ENCODE assay signal across 14 cellular contexts in genomic region chr12:111467092-111467861, GRCh38.
DNase-seq lines count a peak whose midpoint lies in the region; ATAC-seq and TF ChIP-seq lines count a peak whose summit lies in the region.
"Had no signal": no experiment of that assay in that cellular context is flagged by ENCODE, and none has a peak within 500 bp of the region (broad histone marks: within the 10 kb centered on the region; RNA-seq: fewer than 3 reads in every experiment).

No MANE protein-coding gene starts in this region.

- H3K79me2 ChIP-seq in DND-41 (ENCODE audit: insufficient read depth, low read length) = no peaks in the 10 kb centered on the region

- H3K27me3 ChIP-seq in DND-41 (ENCODE audit: insufficient read depth, low read length, poor library complexity) = no peaks in the 10 kb centered on the region

- H4K20me1 ChIP-seq in DND-41 (ENCODE audit: insufficient read depth, low read length) = no peaks in the 10 kb centered on the region

- no peak overlapping the region for H3K4me2 ChIP-seq in DND-41 (ENCODE audit: insufficient read depth, low read length)

- no peak overlapping the region for H3K4me3 Mint-ChIP-seq in nephron
- H3K4me3 Mint-ChIP-seq in natural killer cell treated with Interleukin-12 subunit alpha and Interleukin-12 subunit beta and Interleukin-15 and Interleukin-18, amount 100 ng/mL, for 72 hours = no peak overlapping the region
- H3K4me3 Mint-ChIP-seq: activated naive CD8-positive, alpha-beta T cell treated with anti-CD3 and anti-CD28 coated beads, Interleukin-2, amount 10 ng/mL, durations not matched to agents 7 days and 5 days; stimulated activated effector memory CD8-positive, alpha-beta T cell treated with anti-CD3 and anti-CD28 coated beads, Interleukin-12 subunit alpha, Interleukin-12 subunit beta, amount 100 ng/mL, for 72 hours; T-helper 17 cell had no signal

- no peak overlapping the region for H3K9ac ChIP-seq in DND-41 (ENCODE audit: low read depth, low read length)

- H3K27me3 Mint-ChIP-seq in nephron (ENCODE audit: low read depth) = no peaks in the 10 kb centered on the region
- no peaks in the 10 kb centered on the region for H3K27me3 Mint-ChIP-seq in natural killer cell treated with Interleukin-12 subunit alpha and Interleukin-12 subunit beta and Interleukin-15 and Interleukin-18, amount 100 ng/mL, for 72 hours
- H3K27me3 Mint-ChIP-seq: activated naive CD8-positive, alpha-beta T cell treated with anti-CD3 and anti-CD28 coated beads, Interleukin-2, amount 10 ng/mL, durations not matched to agents 7 days and 5 days; T-helper 17 cell had no signal

- no peaks in the 10 kb centered on the region for H3K9me3 ChIP-seq in DND-41 (ENCODE audit: insufficient read depth, low read length, severe bottlenecking)

- H3K4me1 ChIP-seq in DND-41 (ENCODE audit: insufficient read depth, low read length) = no peaks in the 10 kb centered on the region

- H3K27ac ChIP-seq in DND-41 (ENCODE audit: low read length) = no peak overlapping the region
- H3K27ac ChIP-seq: C4-2B had no signal

- no peaks in the 10 kb centered on the region for H3K9me3 Mint-ChIP-seq in nephron
- no peaks in the 10 kb centered on the region for H3K9me3 Mint-ChIP-seq in natural killer cell treated with Interleukin-12 subunit alpha and Interleukin-12 subunit beta and Interleukin-15 and Interleukin-18, amount 100 ng/mL, for 72 hours
- H3K9me3 Mint-ChIP-seq: activated naive CD8-positive, alpha-beta T cell treated with anti-CD3 and anti-CD28 coated beads, Interleukin-2, amount 10 ng/mL, durations not matched to agents 7 days and 5 days; stimulated activated effector memory CD8-positive, alpha-beta T cell treated with anti-CD3 and anti-CD28 coated beads, Interleukin-12 subunit alpha, Interleukin-12 subunit beta, amount 100 ng/mL, for 72 hours had no signal

- TF ChIP-seq CTCF in DND-41 (IDR thresholded peaks at IDR 0.05; ENCODE audit: borderline replicate concordance, extremely low read depth, low read length, poor library complexity, severe bottlenecking) = no peak
- TF ChIP-seq CTCF in nephron (IDR thresholded peaks at IDR 0.05; ENCODE audit: unreplicated experiment in 3 of 3) = no peak

- ATAC-seq in DND-41 (ENCODE audit: insufficient read depth, low read depth) = peak; percentile 35; the same call in 1 of the 3 replicates
- no peak for ATAC-seq in natural killer cell treated with Interleukin-12 subunit alpha and Interleukin-12 subunit beta and Interleukin-15 and Interleukin-18, amount 100 ng/mL, for 72 hours
- ATAC-seq: stimulated activated effector memory CD8-positive, alpha-beta T cell treated with anti-CD3 and anti-CD28 coated beads, Interleukin-12 subunit alpha, Interleukin-12 subunit beta, amount 100 ng/mL, for 72 hours; T-helper 17 cell had no signal

- peaks cover 61% of the 10 kb centered on the region for H3K36me3 ChIP-seq in DND-41 (ENCODE audit: insufficient read depth, low read length)

- no peak overlapping the region for H3K4me3 ChIP-seq in DND-41 (ENCODE audit: low read depth in 1 of 2, low read length in 2 of 2)

- H2AFZ ChIP-seq in DND-41 (ENCODE audit: low read depth, low read length) = no peak overlapping the region

- peak overlapping the region; percentile 28 to 82 (median 32) for H3K27ac Mint-ChIP-seq in nephron
- no peak overlapping the region for H3K27ac Mint-ChIP-seq in natural killer cell treated with Interleukin-12 subunit alpha and Interleukin-12 subunit beta and Interleukin-15 and Interleukin-18, amount 100 ng/mL, for 72 hours
- H3K27ac Mint-ChIP-seq: activated naive CD8-positive, alpha-beta T cell treated with anti-CD3 and anti-CD28 coated beads, Interleukin-2, amount 10 ng/mL, durations not matched to agents 7 days and 5 days; stimulated activated effector memory CD8-positive, alpha-beta T cell treated with anti-CD3 and anti-CD28 coated beads, Interleukin-12 subunit alpha, Interleukin-12 subunit beta, amount 100 ng/mL, for 72 hours; T-helper 17 cell had no signal

- H3K4me1 Mint-ChIP-seq in nephron = peaks cover 17% of the 10 kb centered on the region
- H3K4me1 Mint-ChIP-seq in natural killer cell treated with Interleukin-12 subunit alpha and Interleukin-12 subunit beta and Interleukin-15 and Interleukin-18, amount 100 ng/mL, for 72 hours (ENCODE audit: low read depth in 2 of 2) = no peaks in the 10 kb centered on the region
- H3K4me1 Mint-ChIP-seq: stimulated activated effector memory CD8-positive, alpha-beta T cell treated with anti-CD3 and anti-CD28 coated beads, Interleukin-12 subunit alpha, Interleukin-12 subunit beta, amount 100 ng/mL, for 72 hours had no signal

- H3K36me3 Mint-ChIP-seq in nephron (ENCODE audit: low read depth) = peaks cover 56% of the 10 kb centered on the region
- H3K36me3 Mint-ChIP-seq in natural killer cell treated with Interleukin-12 subunit alpha and Interleukin-12 subunit beta and Interleukin-15 and Interleukin-18, amount 100 ng/mL, for 72 hours = no peaks in the 10 kb centered on the region

- DNase-seq in DND-41 (no peak), NCI-H2196 (lab: John Stamatoyannopoulos, UW; ENCODE audit: unreplicated experiment) (peak; percentile 26), dermis microvascular lymphatic vessel endothelial cell (ENCODE audit: low read depth in 2 of 2) (peak; percentile 75 to 96), HT-29 (ENCODE audit: low spot score) (no peak)
- DNase-seq in stimulated activated CD4-positive, alpha-beta T cell treated with anti-CD3 and anti-CD28 coated beads, Interleukin-15, amount 100 ng/mL, for 24 hours = no peak
- no peak for DNase-seq in natural killer cell treated with Interleukin-12 subunit alpha and Interleukin-12 subunit beta and Interleukin-15 and Interleukin-18, amount 100 ng/mL, for 72 hours (ENCODE audit: low spot score)
- no peak for DNase-seq in effector CD4-positive, alpha-beta T cell
- DNase-seq: activated naive CD8-positive, alpha-beta T cell treated with anti-CD3 and anti-CD28 coated beads, Interleukin-2, amount 10 ng/mL, durations not matched to agents 7 days and 5 days; effector CD8-positive, alpha-beta T cell; occipital lobe; T-helper 17 cell had no signal

Comparison
In these comparisons a context has a peak if more than half of its experiments do, and no peak if none do; other contexts are left out.
1. DNase-seq: peak in NCI-H2196 (single experiment) and dermis microvascular lymphatic vessel endothelial cell (2 of 2); none in DND-41 (single experiment), stimulated activated CD4-positive, alpha-beta T cell treated with anti-CD3 and anti-CD28 coated beads, Interleukin-15, amount 100 ng/mL, for 24 hours (single experiment), HT-29 (single experiment), natural killer cell treated with Interleukin-12 subunit alpha and Interleukin-12 subunit beta and Interleukin-15 and Interleukin-18, amount 100 ng/mL, for 72 hours (single experiment) and effector CD4-positive, alpha-beta T cell (single experiment).
2. H3K27ac Mint-ChIP-seq: peak in nephron (3 of 3); none in natural killer cell treated with Interleukin-12 subunit alpha and Interleukin-12 subunit beta and Interleukin-15 and Interleukin-18, amount 100 ng/mL, for 72 hours (0 of 2).